ENCODE assay signal across 1 cellular context in genomic region chr13:87678353-87678752, GRCh38.
TF ChIP-seq lines count a peak whose summit lies in the region.

No MANE protein-coding gene starts in this region.

TF ChIP-seq in GM23338, 12 proteins besides CTCF, POLR2A, EP300 and RAD21 (continued from another document):
- TF ChIP-seq ZNF462 (CRISPR knock-in tag; IDR thresholded peaks at IDR 0.05) = no peak
- TF ChIP-seq NANOG (IDR thresholded peaks at IDR 0.05; ENCODE audit: borderline replicate concordance) = no peak
- TF ChIP-seq EZH2 (IDR thresholded peaks at IDR 0.05; ENCODE audit: low read depth, unreplicated experiment) = no peak
